In genomic region chr14:104392001-104392395, GRCh38 we compare ENCODE assay signal across 12 cellular contexts.
DNase-seq lines count a peak whose midpoint lies in the region; ATAC-seq and TF ChIP-seq lines count a peak whose summit lies in the region.
"Had no signal": no experiment of that assay in that cellular context is flagged by ENCODE, and none has a peak within 500 bp of the region (broad histone marks: within the 10 kb centered on the region; RNA-seq: fewer than 3 reads in every experiment).

No MANE protein-coding gene starts in this region.

- no peak overlapping the region for H3K27ac Mint-ChIP-seq in activated B cell treated with CpG ODN at 0.5 μM for 24 hours
- peak overlapping the region; percentile 73 for H3K27ac Mint-ChIP-seq in stimulated activated memory B cell treated with anti-CD40 and anti-IgM and Interleukin-4, amounts not matched to agents 10 μg/mL and 1 μg/mL and 100 μg/mL, for 72 hours

- peaks cover under 1% of the 10 kb centered on the region for H3K36me3 Mint-ChIP-seq in activated B cell treated with CpG ODN at 0.5 μM for 24 hours (ENCODE audit: low read depth)
- H3K36me3 Mint-ChIP-seq in stimulated activated memory B cell treated with anti-CD40 and anti-IgM and Interleukin-4, amounts not matched to agents 10 μg/mL and 1 μg/mL and 100 μg/mL, for 72 hours = peaks cover under 1% of the 10 kb centered on the region

- peaks cover 2% of the 10 kb centered on the region for H3K9me3 Mint-ChIP-seq in activated B cell treated with CpG ODN at 0.5 μM for 24 hours
- H3K9me3 Mint-ChIP-seq in stimulated activated memory B cell treated with anti-CD40 and anti-IgM and Interleukin-4, amounts not matched to agents 10 μg/mL and 1 μg/mL and 100 μg/mL, for 72 hours = peaks cover under 1% of the 10 kb centered on the region

- DNase-seq in activated naive CD4-positive, alpha-beta T cell treated with Interleukin-2 at 50 U/mL for 16 hours = peak; percentile 3
- no peak for DNase-seq in activated naive CD4-positive, alpha-beta T cell treated with anti-CD3 and anti-CD28 coated beads, Interleukin-2, amount 50 U/mL, for 16 hours
- DNase-seq in activated B cell treated with CpG ODN at 0.5 μM for 24 hours (no peak), ecto neural progenitor cell (ENCODE audit: low spot score) (peak; percentile 34), NCI-H1417 treated with DMSO at 0.1 percent for 48 hours (lab: John Stamatoyannopoulos, UW) (no peak), NCI-H524 treated with DMSO at 0.1 percent for 48 hours (lab: John Stamatoyannopoulos, UW) (no peak)
- DNase-seq: foreskin keratinocyte, GM23248, NCI-H1105 treated with DMSO at 0.1 percent for 48 hours, nucleus accumbens had no signal

- H3K4me1 Mint-ChIP-seq in activated B cell treated with CpG ODN at 0.5 μM for 24 hours = peaks cover 82% of the 10 kb centered on the region
- H3K4me1 Mint-ChIP-seq in stimulated activated memory B cell treated with anti-CD40 and anti-IgM and Interleukin-4, amounts not matched to agents 10 μg/mL and 1 μg/mL and 100 μg/mL, for 72 hours = peaks cover 73% of the 10 kb centered on the region

- CTCF ChIA-PET in activated B cell treated with CpG ODN at 0.5 μM for 24 hours (lab: Charles Lee) = no interaction called here

- no peaks in the 10 kb centered on the region for H3K27me3 Mint-ChIP-seq in activated B cell treated with CpG ODN at 0.5 μM for 24 hours
- H3K27me3 Mint-ChIP-seq in stimulated activated memory B cell treated with anti-CD40 and anti-IgM and Interleukin-4, amounts not matched to agents 10 μg/mL and 1 μg/mL and 100 μg/mL, for 72 hours = no peaks in the 10 kb centered on the region

- TF ChIP-seq CTCF in activated B cell treated with CpG ODN at 0.5 μM for 24 hours (IDR thresholded peaks at IDR 0.05) = no peak

- ATAC-seq in activated B cell treated with CpG ODN at 0.5 μM for 24 hours (ENCODE audit: low read depth) (no peak), HG02884 (IDR thresholded peaks at IDR 0.05; ENCODE audit: unreplicated experiment) (no peak)
- ATAC-seq in stimulated activated memory B cell treated with anti-CD40 and anti-IgM and Interleukin-4, amounts not matched to agents 10 μg/mL and 1 μg/mL and 100 μg/mL, for 72 hours = no peak
- ATAC-seq: foreskin keratinocyte had no signal

- peak overlapping the region; percentile 50 for H3K4me3 Mint-ChIP-seq in activated B cell treated with CpG ODN at 0.5 μM for 24 hours
- no peak overlapping the region for H3K4me3 Mint-ChIP-seq in stimulated activated memory B cell treated with anti-CD40 and anti-IgM and Interleukin-4, amounts not matched to agents 10 μg/mL and 1 μg/mL and 100 μg/mL, for 72 hours

- intact Hi-C loops in activated B cell treated with CpG ODN at 0.5 μM for 24 hours (cut with micrococcal nuclease) = no loop called here

- POLR2A ChIA-PET in activated B cell treated with CpG ODN at 0.5 μM for 24 hours (lab: Charles Lee) = no interaction called here

Comparison
In these comparisons a context has a peak if more than half of its experiments do, and no peak if none do; other contexts are left out.
1. DNase-seq: peak in activated naive CD4-positive, alpha-beta T cell treated with Interleukin-2 at 50 U/mL for 16 hours (single experiment) and ecto neural progenitor cell (single experiment); none in activated naive CD4-positive, alpha-beta T cell treated with anti-CD3 and anti-CD28 coated beads, Interleukin-2, amount 50 U/mL, for 16 hours (single experiment), activated B cell treated with CpG ODN at 0.5 μM for 24 hours (single experiment), NCI-H1417 treated with DMSO at 0.1 percent for 48 hours (single experiment) and NCI-H524 treated with DMSO at 0.1 percent for 48 hours (single experiment).